In genomic region chr10:67764012-67764822, GRCh38 we compare ENCODE assay signal across 1 cellular context.
A peak's percentile ranks its signal among the peaks of the same experiment; 100 is the strongest.
TF ChIP-seq lines count a peak whose summit lies in the region.

No MANE protein-coding gene starts in this region.

TF ChIP-seq in K562, 482 proteins besides CTCF, POLR2A, EP300 and RAD21 (continued from another document and continues in another):
- TF ChIP-seq ATF6 (CRISPR knock-in tag; IDR thresholded peaks at IDR 0.05) (peak; percentile 54; the same call in 1 of the 2 replicates), UBTF (IDR thresholded peaks at IDR 0.05; ENCODE audit: borderline replicate concordance in 1 of 2, low read depth in 2 of 2, low read length in 2 of 2) (0 out of 4 replicates have a peak, but pooled peaks of 1 of the 2 experiments have one; percentile 29), FOSL1 (tag; conservative IDR thresholded peaks at IDR 0.05) (peak; percentile 51; the same call in 1 of the 2 replicates), ZBTB11 (CRISPR knock-in tag; IDR thresholded peaks at IDR 0.05) (peak in 2 of 3 experiments; percentile 19 to 87; a peak in 2 of 6 replicates), CBFA2T3 (IDR thresholded peaks at IDR 0.05) (no peak), PYGO2 (tag; IDR thresholded peaks at IDR 0.05) (no peak), MEIS2 (IDR thresholded peaks at IDR 0.05; ENCODE audit: partially characterized antibody) (no peak), RBM17 (IDR thresholded peaks at IDR 0.05; ENCODE audit: borderline replicate concordance, low read depth, low read length) (no peak), TEAD4 (IDR thresholded peaks at IDR 0.05; ENCODE audit: low read length) (peak; percentile 82), TEAD4 (CRISPR knock-in tag; IDR thresholded peaks at IDR 0.05; ENCODE audit: borderline replicate concordance) (no peak), GATAD2A (IDR thresholded peaks at IDR 0.05) (no peak), CTBP1 (IDR thresholded peaks at IDR 0.05; ENCODE audit: borderline replicate concordance) (peak; percentile 85), CREB5 (CRISPR knock-in tag; IDR thresholded peaks at IDR 0.05) (no peak), ARNT (IDR thresholded peaks at IDR 0.05) (peak; percentile 14 to 18; a peak in 1 of 4 replicates), ZBTB17 (CRISPR knock-in tag; IDR thresholded peaks at IDR 0.05) (no peak), RHOXF2B (CRISPR knock-in tag; conservative IDR thresholded peaks at IDR 0.05) (0 out of 2 replicates have a peak, but pooled peaks have one; percentile 71), HNRNPL (IDR thresholded peaks at IDR 0.05; ENCODE audit: low read depth, low read length) (no peak), IRF2 (CRISPR knock-in tag; IDR thresholded peaks at IDR 0.05) (no peak), GTF2B (IDR thresholded peaks at IDR 0.05; ENCODE audit: extremely low read depth, insufficient read length) (no peak), REST (CRISPR knock-in tag; IDR thresholded peaks at IDR 0.05; ENCODE audit: low read depth) (0 out of 2 replicates have a peak, but pooled peaks have one; percentile 59), RBFOX2 (IDR thresholded peaks at IDR 0.05; ENCODE audit: low read depth, low read length) (peak; percentile 75), RBM39 (optimal IDR thresholded peaks at IDR 0.05; ENCODE audit: low read depth, low read length) (no peak), FOXK1 (CRISPR knock-in tag; IDR thresholded peaks at IDR 0.05; ENCODE audit: borderline replicate concordance) (no peak; the same call in 1 of the 2 replicates), ZNF133 (CRISPR knock-in tag; IDR thresholded peaks at IDR 0.05) (no peak), ARID3B (CRISPR knock-in tag; IDR thresholded peaks at IDR 0.05; ENCODE audit: borderline replicate concordance) (no peak), ELF1 (tag; IDR thresholded peaks at IDR 0.05) (peak; percentile 94), XRCC3 (IDR thresholded peaks at IDR 0.05) (no peak), BRF2 (IDR thresholded peaks at IDR 0.05; ENCODE audit: borderline replicate concordance, insufficient read depth, insufficient read length) (no peak), MTF1 (CRISPR knock-in tag; IDR thresholded peaks at IDR 0.05; ENCODE audit: borderline replicate concordance) (0 out of 2 replicates have a peak, but pooled peaks have one; percentile 21), SIN3B (IDR thresholded peaks at IDR 0.05; ENCODE audit: low read depth) (no peak), IFI16 (CRISPR knock-in tag; IDR thresholded peaks at IDR 0.05) (no peak), ATF3 (IDR thresholded peaks at IDR 0.05) (no peak), ATF3 (CRISPR knock-in tag; conservative IDR thresholded peaks at IDR 0.05) (peak; percentile 74), FIP1L1 (IDR thresholded peaks at IDR 0.05; ENCODE audit: low read depth, low read length, poor library complexity, severe bottlenecking) (no peak), ARHGAP35 (IDR thresholded peaks at IDR 0.05; ENCODE audit: partially characterized antibody) (no peak), FOXK2 (conservative IDR thresholded peaks at IDR 0.05 in 1 of 2, IDR thresholded peaks at IDR 0.05 in 1 of 2; ENCODE audit: low read depth in 2 of 2) (peak in 1 of 2 experiments; percentile 62; a peak in 3 of 4 replicates), ZNF511 (CRISPR knock-in tag; IDR thresholded peaks at IDR 0.05) (peak; percentile 70; the same call in 1 of the 2 replicates), E2F1 (CRISPR knock-in tag; IDR thresholded peaks at IDR 0.05) (peak; percentile 95), GABPB2 (CRISPR knock-in tag; conservative IDR thresholded peaks at IDR 0.05) (peak; percentile 49; the same call in 1 of the 2 replicates), FOXM1 (IDR thresholded peaks at IDR 0.05; ENCODE audit: low read depth) (peak; percentile 39; the same call in 1 of the 2 replicates), FOXM1 (CRISPR knock-in tag; IDR thresholded peaks at IDR 0.05; ENCODE audit: low read depth) (no peak), MXI1 (IDR thresholded peaks at IDR 0.05; ENCODE audit: low read depth, low read length) (peak; percentile 42; the same call in 1 of the 2 replicates), MECOM (CRISPR knock-in tag; IDR thresholded peaks at IDR 0.05) (no peak), BACH1 (tag; IDR thresholded peaks at IDR 0.05) (no peak)
